Comparison of ENCODE assay signal across 11 cellular contexts in the genomic region with DNA sequence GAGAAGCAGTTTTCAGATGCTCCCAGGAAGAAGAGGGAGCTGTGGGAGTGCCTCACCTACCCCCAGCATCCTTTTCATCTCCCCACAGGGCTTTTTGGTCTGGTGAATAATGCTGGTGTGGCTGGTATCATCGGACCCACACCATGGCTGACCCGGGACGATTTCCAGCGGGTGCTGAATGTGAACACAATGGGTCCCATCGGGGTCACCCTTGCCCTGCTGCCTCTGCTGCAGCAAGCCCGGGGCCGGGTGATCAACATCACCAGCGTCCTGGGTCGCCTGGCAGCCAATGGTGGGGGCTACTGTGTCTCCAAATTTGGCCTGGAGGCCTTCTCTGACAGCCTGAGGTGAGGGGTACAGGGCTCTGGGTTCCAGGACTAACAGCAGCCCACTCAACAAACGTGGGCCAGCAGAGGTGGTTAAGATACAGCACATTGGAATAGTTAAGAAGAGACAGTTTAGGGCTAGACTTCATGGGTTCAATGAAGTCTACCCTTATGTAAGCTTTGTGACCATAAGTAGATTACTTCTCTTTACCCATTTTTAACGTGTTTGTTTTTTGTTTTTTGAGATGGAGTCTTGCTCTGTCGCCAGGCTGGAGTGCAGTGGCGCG. TPM values are rescaled to one million over a fixed set of nuclear protein-coding genes. Genes with fewer than 3 reads are reported as not detected.
DNase-seq lines count a peak whose midpoint lies in the region; ATAC-seq and TF ChIP-seq lines count a peak whose summit lies in the region.
"Had no signal": no experiment of that assay in that cellular context is flagged by ENCODE, and none has a peak within 500 bp of the region (broad histone marks: within the 10 kb centered on the region; RNA-seq: fewer than 3 reads in every experiment).

No MANE protein-coding gene starts in this region.

- in situ Hi-C loops in G401 (cut with HindIII; ENCODE audit: low sequenced_read_pairs): no loop called here

- TF ChIP-seq CTCF in breast epithelium (IDR thresholded peaks at IDR 0.05) (no peak), MCF 10A (IDR thresholded peaks at IDR 0.05; ENCODE audit: unreplicated experiment) (no peak), osteocyte (IDR thresholded peaks at IDR 0.05) (no peak), uterus (IDR thresholded peaks at IDR 0.05) (no peak)

- H3K36me3 Mint-ChIP-seq in MCF 10A (ENCODE audit: insufficient read depth, unreplicated experiment): peaks cover 31% of the 10 kb centered on the region
- peaks cover 21% of the 10 kb centered on the region for H3K36me3 Mint-ChIP-seq in osteocyte (ENCODE audit: unreplicated experiment)
- peaks cover 0 to 15% (median 2%) of the 10 kb centered on the region in 3 donors for H3K36me3 Mint-ChIP-seq in immature natural killer cell

- no peaks in the 10 kb centered on the region for H3K36me3 ChIP-seq in breast epithelium
- H3K36me3 ChIP-seq in uterus: no peaks in the 10 kb centered on the region

- no peaks in the 10 kb centered on the region for H3K9me3 ChIP-seq in breast epithelium
- no peaks in the 10 kb centered on the region for H3K9me3 ChIP-seq in uterus

- H3K9me3 Mint-ChIP-seq in MCF 10A (ENCODE audit: unreplicated experiment) (no peaks in the 10 kb centered on the region), osteocyte (ENCODE audit: unreplicated experiment) (no peaks in the 10 kb centered on the region), immature natural killer cell (no peaks in the 10 kb centered on the region)

- H3K4me3 Mint-ChIP-seq in MCF 10A (ENCODE audit: unreplicated experiment): no peak overlapping the region
- no peak overlapping the region for H3K4me3 Mint-ChIP-seq in osteocyte (ENCODE audit: unreplicated experiment)
- no peak overlapping the region for H3K4me3 Mint-ChIP-seq in immature natural killer cell

- no peak overlapping the region for H3K4me3 ChIP-seq in breast epithelium
- no peak overlapping the region for H3K4me3 ChIP-seq in uterus

- CTCF ChIA-PET in MCF 10A (lab: Yijun Ruan, JAX): interaction anchor here (0.5 to 1.5 kb wide), 7 partner anchors 10 to 1189 kb away, joined by 3 to 5 read pairs (median 3); no protein-coding TSS in a partner anchor

- H3K27me3 Mint-ChIP-seq in MCF 10A (ENCODE audit: insufficient read depth, unreplicated experiment): no peaks in the 10 kb centered on the region
- H3K27me3 Mint-ChIP-seq in osteocyte (ENCODE audit: unreplicated experiment): no peaks in the 10 kb centered on the region
- H3K27me3 Mint-ChIP-seq in immature natural killer cell (ENCODE audit: low read depth in 3 of 3): peaks cover 3 to 5% (median 3%) of the 10 kb centered on the region in 3 donors

- H3K27ac Mint-ChIP-seq in MCF 10A (ENCODE audit: low read depth, unreplicated experiment) (no peak overlapping the region), osteocyte (ENCODE audit: unreplicated experiment) (peak overlapping the region; percentile 50), immature natural killer cell (peak overlapping the region in 1 of 6 donors; percentile 72)

- DNase-seq in breast epithelium (ENCODE audit: low spot score in 2 of 2) (no peak), MCF 10A (ENCODE audit: unreplicated experiment) (no peak), epithelial cell of prostate (ENCODE audit: low read depth, low spot score) (no peak), osteocyte (ENCODE audit: extremely low spot score, unreplicated experiment) (no peak), uterus (no peak), immature natural killer cell (no peak), G401 (ENCODE audit: low spot score) (no peak)
- DNase-seq: activated naive CD4-positive, alpha-beta T cell treated with Interleukin-2 at 50 U/mL for 16 hours; T-helper 1 cell had no signal

- H3K27ac ChIP-seq in breast epithelium (peak overlapping the region; percentile 61 to 76), epithelial cell of prostate (peak overlapping the region; percentile 49), uterus (peak overlapping the region; percentile 93 to 95)
- H3K27ac ChIP-seq: HL-60 had no signal

- ATAC-seq in GM21515 (IDR thresholded peaks at IDR 0.05; ENCODE audit: unreplicated experiment): no peak

- H3K27me3 ChIP-seq in breast epithelium (no peaks in the 10 kb centered on the region), uterus (no peaks in the 10 kb centered on the region)

- TF ChIP-seq POLR2A in breast epithelium (IDR thresholded peaks at IDR 0.05) (no peak), uterus (IDR thresholded peaks at IDR 0.05) (no peak)

- POLR2A ChIA-PET in MCF 10A (lab: Yijun Ruan, JAX): no interaction called here

- BruUV-seq in MCF 10A (replicated peaks; lab: Mats Ljungman, UMichigan): no TSS peak

- H3K4me1 Mint-ChIP-seq in MCF 10A (ENCODE audit: insufficient read depth, unreplicated experiment) (peaks cover 15% of the 10 kb centered on the region), osteocyte (ENCODE audit: unreplicated experiment) (peaks cover 60% of the 10 kb centered on the region), immature natural killer cell (peaks cover 48 to 66% of the 10 kb centered on the region in 2 donors)

- intact Hi-C loops in breast epithelium (cut with DNase I; ENCODE audit: low total_unique reads): no loop called here
- intact Hi-C loops in MCF 10A (cut with micrococcal nuclease): loop anchor here (1.0 to 2.0 kb wide), 5 partner anchors 40 to 532 kb away; a partner anchor contains a TSS
- intact Hi-C loops in uterus (cut with DNase I; ENCODE audit: low total_unique reads): no loop called here

- H3K4me1 ChIP-seq in breast epithelium: peaks cover 16 to 24% of the 10 kb centered on the region in 2 donors
- H3K4me1 ChIP-seq in uterus: peaks cover 5 to 36% of the 10 kb centered on the region in 2 donors

RNA-seq across cellular contexts. Expression of a gene that starts 1.5 kb away (rescaled TPM):
- total RNA-seq in breast epithelium (10 to 100 TPM; 18.9 to 90.9 (median 21.6) TPM), MCF 10A (2022) (2.5 and 3.9 TPM in 2 replicates), osteocyte (4.1 and 5.9 TPM in 2 replicates), uterus (10 to 100 TPM in 2 of 4 donors, 1 to 10 TPM in 2; 4.1 to 16.8 (median 9.7) TPM)
- 1 to 10 TPM in 1 of 3 donors, not detected in 2; 2.8 TPM for polyA plus RNA-seq in immature natural killer cell
- total RNA-seq in G401 (2014; rRNA removed; shearing (Covaris generic)): 2.5 and 4.3 TPM in 2 replicates

RNA-seq across cellular contexts. Expression of a gene that starts 5.9 kb away (rescaled TPM):
- total RNA-seq in breast epithelium: 100 to 1,000 TPM; 141 to 238 (median 162) TPM
- total RNA-seq in MCF 10A (2022): 75.8 and 84.3 TPM in 2 replicates
- total RNA-seq in osteocyte: 99.4 and 103 TPM in 2 replicates
- 100 to 1,000 TPM in 3 of 4 donors, 10 to 100 TPM in 1; 53.6 to 238 (median 140) TPM for total RNA-seq in uterus
- polyA plus RNA-seq in immature natural killer cell: 100 to 1,000 TPM; 108 to 198 (median 127) TPM
- total RNA-seq in G401 (2014; rRNA removed; shearing (Covaris generic)): 60.2 and 73.7 TPM in 2 replicates

RNA-seq across cellular contexts. Expression of a gene that starts 7.1 kb away (rescaled TPM):
- 100 to 1,000 TPM; 540 to 910 (median 777) TPM for total RNA-seq in breast epithelium
- total RNA-seq in MCF 10A (2022): 552 and 724 TPM in 2 replicates
- 1,511 and 1,600 TPM in 2 replicates for total RNA-seq in osteocyte
- 100 to 1,000 TPM; 417 to 911 (median 637) TPM for total RNA-seq in uterus
- polyA plus RNA-seq in immature natural killer cell: 1,000 to 10,000 TPM; 1,258 to 1,754 (median 1,754) TPM
- 897 and 1,131 TPM in 2 replicates for total RNA-seq in G401 (2014; rRNA removed; shearing (Covaris generic))

RNA-seq across cellular contexts. Expression of a gene that starts 14.0 kb away (rescaled TPM):
- total RNA-seq in breast epithelium: 100 to 1,000 TPM in 1 of 3 donors, 10 to 100 TPM in 2; 20.5 to 190 (median 33.1) TPM
- 2.1 and 3.0 TPM in 2 replicates for total RNA-seq in MCF 10A (2022)
- total RNA-seq in osteocyte: 5.1 and 5.7 TPM in 2 replicates
- total RNA-seq in uterus: 100 to 1,000 TPM in 1 of 4 donors, 10 to 100 TPM in 2, 1 to 10 TPM in 1; 6.8 to 167 (median 29.4) TPM
- under 1 TPM in 1 of 3 donors, not detected in 2; 0.31 TPM for polyA plus RNA-seq in immature natural killer cell
- 0.58 and 3.0 TPM in 2 replicates for total RNA-seq in G401 (2014; rRNA removed; shearing (Covaris generic))

RNA-seq across cellular contexts. Expression of a gene that starts 21.2 kb away (rescaled TPM):
- total RNA-seq in breast epithelium (1 to 10 TPM in 1 of 3 donors, under 1 TPM in 2; 0.64 to 1.6 (median 0.88) TPM), MCF 10A (2022) (1.9 TPM in 2 replicates), osteocyte (11.6 and 14.0 TPM in 2 replicates), uterus (10 to 100 TPM in 1 of 4 donors, 1 to 10 TPM in 2, under 1 TPM in 1; 0.77 to 17.1 (median 5.0) TPM)
- polyA plus RNA-seq in immature natural killer cell: 1 to 10 TPM in 1 of 3 donors, under 1 TPM in 2; 0.16 to 1.7 (median 0.64) TPM
- 16.2 and 29.2 TPM in 2 replicates for total RNA-seq in G401 (2014; rRNA removed; shearing (Covaris generic))
